27 cellular contexts compared by ENCODE assay signal in the genomic region with DNA sequence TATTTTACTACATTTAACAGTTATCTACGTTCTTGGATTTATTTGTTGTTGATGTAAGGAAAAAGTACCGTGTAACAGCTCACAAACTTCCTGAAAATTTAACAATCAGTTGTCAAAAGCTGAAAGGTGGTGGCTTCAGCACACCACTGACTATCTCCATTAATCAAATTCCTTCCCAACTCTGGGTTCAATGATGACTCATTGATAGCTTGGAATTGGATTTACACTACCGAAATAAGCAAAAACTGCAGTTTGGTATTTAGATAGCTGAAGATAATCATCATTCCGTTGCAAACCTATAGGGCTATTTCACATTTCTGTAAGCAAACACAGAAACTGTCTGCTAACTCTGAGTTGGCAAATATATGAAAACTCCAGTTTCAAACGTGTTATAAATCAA.
"Had no signal": no experiment of that assay in that cellular context is flagged by ENCODE, and none has a peak within 500 bp of the region (broad histone marks: within the 10 kb centered on the region; RNA-seq: fewer than 3 reads in every experiment).

No MANE protein-coding gene starts in this region.

- ATAC-seq: activated T-cell treated with anti-CD3 and anti-CD28 coated beads, Interleukin-2, amount 50 U/mL, for 72 hours; body of pancreas; effector memory CD8-positive, alpha-beta T cell; gastroesophageal sphincter; heart right ventricle; WTC11 had no signal

- H3K4me3 ChIP-seq: body of pancreas, esophagus squamous epithelium, gastroesophageal sphincter, heart right ventricle had no signal

- DNase-seq: activated CD4-positive, alpha-beta memory T cell treated with anti-CD3 and anti-CD28 coated beads, Interleukin-2, amount 10 ng/mL, durations not matched to agents 7 days and 5 days; activated CD4-positive, alpha-beta T cell treated with anti-CD3 and anti-CD28 coated beads for 1 hour; activated CD4-positive, alpha-beta T cell treated with anti-CD3 and anti-CD28 coated beads for 4 hours; activated CD4-positive, alpha-beta T cell treated with anti-CD3 and anti-CD28 coated beads, Interleukin-2, amount 10 ng/mL, durations not matched to agents 7 days and 5 days; activated CD4-positive, alpha-beta T cell treated with anti-CD3 and anti-CD28 coated beads, Interleukin-2, amount 50 U/mL, for 4 hours; activated CD8-positive, alpha-beta memory T cell treated with anti-CD3 and anti-CD28 coated beads, Interleukin-2, amount 50 U/mL, for 48 hours; activated gamma-delta T cell treated with Interleukin-2 at 50 U/mL for 16 hours; activated naive CD4-positive, alpha-beta T cell treated with anti-CD3 and anti-CD28 coated beads, Interleukin-2, amount 50 U/mL, for 16 hours; activated naive CD4-positive, alpha-beta T cell treated with Interleukin-2 at 50 U/mL for 16 hours; activated T-cell treated with anti-CD3 and anti-CD28 coated beads for 4 hours; activated T-cell treated with anti-CD3 and anti-CD28 coated beads, Interleukin-2, amount 50 U/mL, for 24 hours; activated T-cell treated with anti-CD3 and anti-CD28 coated beads, Interleukin-2, amount 50 U/mL, for 72 hours; amygdala; aorta; body of pancreas; caudate nucleus; cortex of kidney; effector CD4-positive, alpha-beta T cell; effector memory CD8-positive, alpha-beta T cell; esophagus squamous epithelium; foreskin melanocyte; heart right ventricle; T-helper 2 cell had no signal

- H3K36me3 ChIP-seq: esophagus squamous epithelium, gastroesophageal sphincter, heart right ventricle had no signal

- H3K27me3 ChIP-seq: body of pancreas, esophagus squamous epithelium, gastroesophageal sphincter, heart right ventricle had no signal

- H3K27ac ChIP-seq: body of pancreas, epithelial cell of prostate, gastroesophageal sphincter, heart right ventricle, VCaP had no signal

- H3K4me1 ChIP-seq: body of pancreas, esophagus squamous epithelium, gastroesophageal sphincter, heart right ventricle had no signal

- H3K9me3 ChIP-seq: body of pancreas, esophagus squamous epithelium, gastroesophageal sphincter had no signal
